ENCODE assay signal across 10 cellular contexts in genomic region chr17:82865274-82865673, GRCh38. TPM values are rescaled to one million over a fixed set of nuclear protein-coding genes. Genes with fewer than 3 reads are reported as not detected.
A peak's percentile ranks its signal among the peaks of the same experiment; 100 is the strongest.
DNase-seq lines count a peak whose midpoint lies in the region; ATAC-seq and TF ChIP-seq lines count a peak whose summit lies in the region.
"Had no signal": no experiment of that assay in that cellular context is flagged by ENCODE, and none has a peak within 500 bp of the region (broad histone marks: within the 10 kb centered on the region; RNA-seq: fewer than 3 reads in every experiment).

No MANE protein-coding gene starts in this region.

- peak overlapping the region in 2 of 4 donors; percentile 48 to 61 for H3K4me3 Mint-ChIP-seq in CD4-positive, CD25-positive, alpha-beta regulatory T cell
- H3K4me3 Mint-ChIP-seq in T-helper 17 cell (peak overlapping the region; percentile 86), mesothelial cell of epicardium (no peak overlapping the region)

- DNase-seq in A673 (ENCODE audit: low spot score) (no peak), T-helper 17 cell (no peak), mesothelial cell of epicardium (ENCODE audit: low spot score in 2 of 2, unreplicated experiment in 2 of 2) (no peak), RKO (ENCODE audit: low spot score) (no peak), caudate nucleus (lab: John Stamatoyannopoulos, UW) (no peak)
- no peak for DNase-seq in CD4-positive, CD25-positive, alpha-beta regulatory T cell
- DNase-seq: foreskin melanocyte, NCI-H1105 had no signal

- peaks cover 8% of the 10 kb centered on the region for H3K36me3 Mint-ChIP-seq in CD4-positive, CD25-positive, alpha-beta regulatory T cell
- H3K36me3 Mint-ChIP-seq in T-helper 17 cell (ENCODE audit: low read depth): no peaks in the 10 kb centered on the region
- peaks cover 5% of the 10 kb centered on the region for H3K36me3 Mint-ChIP-seq in mesothelial cell of epicardium

- no TSS peak for BruUV-seq in A673 (replicated peaks; lab: Mats Ljungman, UMichigan)

- H3K27ac ChIP-seq in A673 (ENCODE audit: low read depth, low read length, poor library complexity, severe bottlenecking) (peak overlapping the region; percentile 40), caudate nucleus (ENCODE audit: low read depth, low read length) (no peak overlapping the region)
- peak overlapping the region; percentile 90 for H3K27ac ChIP-seq in CD4-positive, CD25-positive, alpha-beta regulatory T cell (ENCODE audit: insufficient read depth, low read length, poor library complexity, severe bottlenecking)
- H3K27ac ChIP-seq: ascending aorta had no signal

- no peaks in the 10 kb centered on the region for H3K27me3 ChIP-seq in A673 (replicated peaks; ENCODE audit: insufficient read depth, low read depth, low read length, poor library complexity)
- H3K27me3 ChIP-seq in CD4-positive, CD25-positive, alpha-beta regulatory T cell (ENCODE audit: control insufficient read depth, insufficient read depth, low read length): no peaks in the 10 kb centered on the region
- H3K27me3 ChIP-seq: ascending aorta had no signal

- peaks cover 14 to 59% (median 31%) of the 10 kb centered on the region in 4 donors for H3K4me1 Mint-ChIP-seq in CD4-positive, CD25-positive, alpha-beta regulatory T cell
- peaks cover 46% of the 10 kb centered on the region for H3K4me1 Mint-ChIP-seq in T-helper 17 cell
- H3K4me1 Mint-ChIP-seq in mesothelial cell of epicardium: peaks cover 69% of the 10 kb centered on the region

- no peaks in the 10 kb centered on the region for H3K27me3 Mint-ChIP-seq in CD4-positive, CD25-positive, alpha-beta regulatory T cell
- H3K27me3 Mint-ChIP-seq in T-helper 17 cell (no peaks in the 10 kb centered on the region), mesothelial cell of epicardium (ENCODE audit: low read depth) (no peaks in the 10 kb centered on the region)

- no peaks in the 10 kb centered on the region for H3K9me3 Mint-ChIP-seq in CD4-positive, CD25-positive, alpha-beta regulatory T cell
- no peaks in the 10 kb centered on the region for H3K9me3 Mint-ChIP-seq in mesothelial cell of epicardium

- TF ChIP-seq CTCF in A673 (conservative IDR thresholded peaks at IDR 0.05; ENCODE audit: low read depth, low read length) (no peak), mesothelial cell of epicardium (IDR thresholded peaks at IDR 0.05; ENCODE audit: unreplicated experiment) (no peak)

- POLR2A ChIA-PET in A673 (lab: Charles Lee; ENCODE audit: low non-redundant PET): no interaction called here

- no peaks in the 10 kb centered on the region for H3K9me3 ChIP-seq in A673 (ENCODE audit: low read depth, low read length, poor library complexity, severe bottlenecking)
- no peaks in the 10 kb centered on the region for H3K9me3 ChIP-seq in CD4-positive, CD25-positive, alpha-beta regulatory T cell (ENCODE audit: control insufficient read depth in 2 of 2, low read length in 2 of 2)
- H3K9me3 ChIP-seq in T-helper 17 cell (ENCODE audit: control insufficient read depth, low read length, poor library complexity, severe bottlenecking): no peaks in the 10 kb centered on the region
- H3K9me3 ChIP-seq: ascending aorta had no signal

- intact Hi-C loops in A673 (cut with micrococcal nuclease; ENCODE audit: unreplicated experiment): no loop called here

- ATAC-seq in CD4-positive, CD25-positive, alpha-beta regulatory T cell (ENCODE audit: low read depth in 2 of 2): no peak
- ATAC-seq in T-helper 17 cell: no peak
- ATAC-seq in GM18870 (IDR thresholded peaks at IDR 0.05; ENCODE audit: unreplicated experiment): no peak

- H3K4me1 ChIP-seq in A673 (ENCODE audit: insufficient read depth, low read length, poor library complexity, severe bottlenecking): peaks cover 36% of the 10 kb centered on the region
- peaks cover 52% of the 10 kb centered on the region for H3K4me1 ChIP-seq in CD4-positive, CD25-positive, alpha-beta regulatory T cell (ENCODE audit: control insufficient read depth, insufficient read depth, low read length, poor library complexity, severe bottlenecking)
- H3K4me1 ChIP-seq: ascending aorta had no signal

- H3K27ac Mint-ChIP-seq in CD4-positive, CD25-positive, alpha-beta regulatory T cell: peak overlapping the region; percentile 80 to 95 (median 82)
- H3K27ac Mint-ChIP-seq in T-helper 17 cell (peak overlapping the region; percentile 99), mesothelial cell of epicardium (peak overlapping the region; percentile 81)

- no peaks in the 10 kb centered on the region for H3K36me3 ChIP-seq in A673 (ENCODE audit: insufficient read depth, low read length, poor library complexity, severe bottlenecking)
- peaks cover 2% of the 10 kb centered on the region for H3K36me3 ChIP-seq in CD4-positive, CD25-positive, alpha-beta regulatory T cell (ENCODE audit: control insufficient read depth, insufficient read depth, low read length)

- no peak overlapping the region for H3K4me3 ChIP-seq in A673 (ENCODE audit: low read depth, low read length, poor library complexity, severe bottlenecking)
- H3K4me3 ChIP-seq in CD4-positive, CD25-positive, alpha-beta regulatory T cell (ENCODE audit: low read depth, low read length): no peak overlapping the region
- H3K4me3 ChIP-seq: ascending aorta had no signal

- CTCF ChIA-PET in A673 (lab: Charles Lee): no interaction called here

RNA-seq across cellular contexts. Expression of gene ZNF750, which starts 25.5 kb away (rescaled TPM):
- total RNA-seq in A673 (2021): not detected in 2 replicates
- total RNA-seq in CD4-positive, CD25-positive, alpha-beta regulatory T cell: not detected
- under 1 TPM in 1 of 4 donors, not detected in 3; 0.07 TPM for polyA plus RNA-seq in CD4-positive, CD25-positive, alpha-beta regulatory T cell
- not detected for total RNA-seq in T-helper 17 cell
- 1.8 to 2.6 TPM (median 2.3 TPM) in 3 replicates for total RNA-seq in mesothelial cell of epicardium
- total RNA-seq: ascending aorta had no signal
